Comparison of ENCODE assay signal across 14 cellular contexts in the genomic region with DNA sequence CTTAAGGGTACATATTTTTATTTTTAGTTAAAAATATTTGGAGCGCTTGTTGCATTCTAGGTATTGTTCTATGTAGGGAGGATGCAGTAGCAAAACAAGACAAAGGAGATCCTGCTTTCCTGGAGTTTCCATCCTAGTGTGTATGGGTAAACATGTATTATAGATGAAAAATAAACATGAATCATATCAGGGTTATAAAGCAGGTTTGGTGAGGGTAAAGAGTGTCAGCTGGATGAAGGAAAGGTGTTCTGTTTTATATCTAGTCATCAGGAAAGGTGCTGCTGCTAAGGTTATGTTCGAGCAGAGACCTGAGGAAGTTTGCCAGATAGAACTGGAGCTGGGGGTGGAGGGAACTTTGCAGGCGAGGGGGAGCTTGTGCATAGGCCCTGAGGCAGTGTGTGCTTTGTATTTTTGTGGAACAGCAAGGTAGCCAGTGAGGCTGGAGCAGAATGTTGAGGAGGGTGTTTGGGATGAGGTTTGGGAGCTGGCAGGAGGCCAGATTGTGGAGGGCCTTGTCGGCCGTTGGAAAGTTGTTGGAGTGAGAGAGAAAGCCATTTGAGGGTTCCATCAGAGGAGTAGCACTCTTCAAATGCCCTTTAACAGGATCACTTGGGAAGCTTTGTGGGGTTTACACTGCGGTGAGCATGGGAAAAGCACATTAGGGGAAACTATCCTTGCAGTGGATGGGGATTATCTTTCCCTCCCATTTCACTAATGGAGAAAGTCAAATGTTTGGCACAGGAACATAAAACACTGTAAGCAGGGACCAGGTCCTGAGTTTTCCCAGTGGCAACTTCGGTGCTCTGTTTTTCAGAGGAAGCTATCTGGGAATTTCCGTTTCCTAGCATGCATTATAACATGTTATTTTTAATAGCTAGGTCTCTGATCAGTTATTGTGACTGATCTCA. TPM values are rescaled to one million over a fixed set of nuclear protein-coding genes. Genes with fewer than 3 reads are reported as not detected.
DNase-seq lines count a peak whose midpoint lies in the region; ATAC-seq, FAIRE-seq and TF ChIP-seq lines count a peak whose summit lies in the region.
"Had no signal": no experiment of that assay in that cellular context is flagged by ENCODE, and none has a peak within 500 bp of the region (broad histone marks: within the 10 kb centered on the region; RNA-seq: fewer than 3 reads in every experiment).

No MANE protein-coding gene starts in this region.

- peak overlapping the region; percentile 16 for H4K91ac ChIP-seq in H1 (replicated peaks; ENCODE audit: insufficient read length, low read length)

- no peak overlapping the region for H2BK120ac ChIP-seq in H1 (replicated peaks; ENCODE audit: low read depth, low read length)

- H3K27ac Mint-ChIP-seq in activated naive CD4-positive, alpha-beta T cell treated with anti-CD3 and anti-CD28 coated beads, Interleukin-2, amount 50 U/mL, for 24 hours = peak overlapping the region; percentile 26
- H3K27ac Mint-ChIP-seq in activated naive CD4-positive, alpha-beta T cell treated with anti-CD3 and anti-CD28 coated beads for 36 hours = no peak overlapping the region

- H4K8ac ChIP-seq in H1 (ENCODE audit: extremely low read depth, insufficient read depth, low read length) = no peak overlapping the region

- no peaks in the 10 kb centered on the region for H3K27me3 Mint-ChIP-seq in activated naive CD4-positive, alpha-beta T cell treated with anti-CD3 and anti-CD28 coated beads, Interleukin-2, amount 50 U/mL, for 24 hours
- H3K27me3 Mint-ChIP-seq in activated naive CD4-positive, alpha-beta T cell treated with anti-CD3 and anti-CD28 coated beads for 36 hours (ENCODE audit: low read depth) = no peaks in the 10 kb centered on the region

- H3K14ac ChIP-seq in H1 (ENCODE audit: insufficient read length) = no peak overlapping the region

- H2BK20ac ChIP-seq in H1 (ENCODE audit: low read length) = no peak overlapping the region

- ATAC-seq in HG02623 (IDR thresholded peaks at IDR 0.05; ENCODE audit: unreplicated experiment) = no peak
- ATAC-seq: GM12878, SK-N-SH treated with all-trans-retinoic acid at 6 μM for 48 hours had no signal

- no peak overlapping the region for H3K9ac ChIP-seq in H1 (replicated peaks in 1 of 4; ENCODE audit: extremely low read depth in 1 of 4, low read depth in 3 of 4, low read length in 3 of 4)

- no peak for DNase-seq in activated naive CD4-positive, alpha-beta T cell treated with anti-CD3 and anti-CD28 coated beads for 36 hours
- DNase-seq in NCI-H2107 treated with DMSO at 0.1 percent for 48 hours (lab: John Stamatoyannopoulos, UW; ENCODE audit: unreplicated experiment) (peak; percentile 36), H1 (ENCODE audit: low read depth in 1 of 2, low spot score in 2 of 2) (no peak), stomach (no peak), GM20000 (ENCODE audit: low spot score) (no peak), superior temporal gyrus (ENCODE audit: extremely low spot score) (no peak)
- DNase-seq: activated CD8-positive, alpha-beta memory T cell treated with anti-CD3 and anti-CD28 coated beads, Interleukin-2, amount 50 U/mL, for 48 hours; IMR-90; mesendoderm; NCI-H1436 had no signal

- TF ChIP-seq EP300 in H1 (IDR thresholded peaks at IDR 0.05; ENCODE audit: borderline replicate concordance in 1 of 2, low read depth in 2 of 2, low read length in 2 of 2) (no peak), stomach (IDR thresholded peaks at IDR 0.05) (no peak)

- H3K9me3 ChIP-seq in H1 (ENCODE audit: insufficient read depth in 2 of 2, low read depth in 1 of 2, low read length in 1 of 2) (no peaks in the 10 kb centered on the region), stomach (no peaks in the 10 kb centered on the region)

- H2BK15ac ChIP-seq in H1 (ENCODE audit: low read length) = peak overlapping the region; percentile 89; the same call in 1 of the 2 replicates

- peaks cover 7% of the 10 kb centered on the region for H3K79me1 ChIP-seq in H1 (ENCODE audit: low read depth, low read length)

- H3K27me3 ChIP-seq in H1 (replicated peaks in 1 of 4; ENCODE audit: control insufficient read depth in 3 of 4, extremely low read depth in 1 of 4, insufficient read depth in 3 of 4, low read length in 3 of 4) (no peaks in the 10 kb centered on the region), stomach (no peaks in the 10 kb centered on the region)

- CTCF ChIA-PET in activated naive CD4-positive, alpha-beta T cell treated with anti-CD3 and anti-CD28 coated beads for 36 hours (lab: Charles Lee) = interaction anchor here (0.9 to 1.6 kb wide), 3 partner anchors 9 to 49 kb away, joined by 3 to 4 read pairs (median 3); no protein-coding TSS in a partner anchor
- CTCF ChIA-PET in H1 (lab: Charles Lee; ENCODE audit: partially characterized antibody) = interaction anchor here (0.9 to 1.8 kb wide), 7 partner anchors 11 to 123 kb away, joined by 3 to 10 read pairs (median 4); no protein-coding TSS in a partner anchor

- intact Hi-C loops in activated naive CD4-positive, alpha-beta T cell treated with anti-CD3 and anti-CD28 coated beads for 36 hours (cut with micrococcal nuclease) = no loop called here
- intact Hi-C loops in stomach (cut with DNase I; ENCODE audit: low total_unique reads) = no loop called here

- no peak overlapping the region for H3K23ac ChIP-seq in H1 (ENCODE audit: insufficient read length)

- no peak overlapping the region for H3K4ac ChIP-seq in H1 (replicated peaks; ENCODE audit: insufficient read length, low read depth, low read length)

- no peak for TF ChIP-seq RAD21 in H1 (IDR thresholded peaks at IDR 0.05 in 1 of 2, conservative IDR thresholded peaks at IDR 0.05 in 1 of 2; ENCODE audit: low read depth in 2 of 2, low read length in 2 of 2)

- FAIRE-seq in H1 (lab: Jason Lieb, UNC) = no peak
- FAIRE-seq: GM12878 had no signal

- H3K36me3 ChIP-seq in H1 (ENCODE audit: control insufficient read depth in 2 of 4, insufficient read depth in 4 of 4, low read length in 3 of 4) (peaks cover 0 to 5% (median 0%) of the 10 kb centered on the region in 4 experiments; a peak in 2 of 8 replicates), stomach (no peaks in the 10 kb centered on the region)

- no peak overlapping the region for H2AK5ac ChIP-seq in H1 (ENCODE audit: low read depth, low read length)

- H3K79me2 ChIP-seq in H1 (ENCODE audit: control insufficient read depth in 1 of 2, insufficient read depth in 2 of 2, low read length in 2 of 2) = peaks cover 9 to 92% of the 10 kb centered on the region in 2 experiments; a peak in 3 of 4 replicates

- H3K4me1 ChIP-seq in H1 (replicated peaks in 1 of 4; ENCODE audit: control insufficient read depth in 3 of 4, insufficient read depth in 4 of 4, low read length in 3 of 4) = peaks cover 10 to 21% (median 18%) of the 10 kb centered on the region in 4 experiments
- H3K4me1 ChIP-seq in stomach = peaks cover 37 to 79% (median 57%) of the 10 kb centered on the region in 4 donors

- TF ChIP-seq POLR2A in H1 (IDR thresholded peaks at IDR 0.05; ENCODE audit: control extremely low read depth in 1 of 2, low read depth in 2 of 2, low read length in 2 of 2) (no peak), stomach (IDR thresholded peaks at IDR 0.05) (no peak)

- no peaks in the 10 kb centered on the region for H3K9me3 Mint-ChIP-seq in activated naive CD4-positive, alpha-beta T cell treated with anti-CD3 and anti-CD28 coated beads, Interleukin-2, amount 50 U/mL, for 24 hours
- no peaks in the 10 kb centered on the region for H3K9me3 Mint-ChIP-seq in activated naive CD4-positive, alpha-beta T cell treated with anti-CD3 and anti-CD28 coated beads for 36 hours

- peaks cover 42% of the 10 kb centered on the region for H3K4me1 Mint-ChIP-seq in activated naive CD4-positive, alpha-beta T cell treated with anti-CD3 and anti-CD28 coated beads, Interleukin-2, amount 50 U/mL, for 24 hours
- H3K4me1 Mint-ChIP-seq in activated naive CD4-positive, alpha-beta T cell treated with anti-CD3 and anti-CD28 coated beads for 36 hours (ENCODE audit: low read depth) = peaks cover 29% of the 10 kb centered on the region

- no peak overlapping the region for H2AFZ ChIP-seq in H1 (ENCODE audit: low read length)

- H3K18ac ChIP-seq in H1 (ENCODE audit: extremely low read depth, low read length) = 0 out of 2 replicates have a peak overlapping the region, but pooled peaks have one; percentile 85

- no peak overlapping the region for H4K5ac ChIP-seq in H1 (ENCODE audit: insufficient read length, low read depth, low read length)

- H3K27ac ChIP-seq in H1 (ENCODE audit: low read depth, low read length) = no peak overlapping the region
- H3K27ac ChIP-seq in stomach = peak overlapping the region in 3 of 5 donors; percentile 29 to 56 (median 41)

- no peak overlapping the region for H3K4me3 ChIP-seq in H1 (ENCODE audit: extremely low read depth in 1 of 4, insufficient read depth in 2 of 4, low read depth in 3 of 4, low read length in 4 of 4)
- no peak overlapping the region for H3K4me3 ChIP-seq in stomach
- H3K4me3 ChIP-seq: GM12878 had no signal

- TF ChIP-seq CTCF in H1 (IDR thresholded peaks at IDR 0.05; ENCODE audit: control extremely low read depth in 1 of 3, insufficient read depth in 1 of 3, low read depth in 1 of 3, low read length in 3 of 3) (no peak), stomach (IDR thresholded peaks at IDR 0.05) (no peak), GM20000 (IDR thresholded peaks at IDR 0.05; ENCODE audit: extremely low read depth, missing control alignments) (no peak)

- peak overlapping the region in 1 of 2 experiments; percentile 25; a peak in 1 of 4 replicates for H3K4me2 ChIP-seq in H1 (ENCODE audit: insufficient read depth in 1 of 2, low read depth in 2 of 2, low read length in 2 of 2)

- no peak overlapping the region for H2BK5ac ChIP-seq in H1 (ENCODE audit: low read depth, low read length)

- H3K23me2 ChIP-seq in H1 (ENCODE audit: low read depth, low read length) = no peaks in the 10 kb centered on the region

- H4K20me1 ChIP-seq in H1 (replicated peaks in 1 of 2; ENCODE audit: control insufficient read depth in 1 of 2, insufficient read depth in 2 of 2, low read length in 2 of 2) = peaks cover 0 to 6% of the 10 kb centered on the region in 2 experiments

- H2BK12ac ChIP-seq in H1 (ENCODE audit: low read depth, low read length) = no peak overlapping the region

- POLR2A ChIA-PET in H1 (lab: Charles Lee; ENCODE audit: partially characterized antibody) = interaction anchor here (0.6 to 3.2 kb wide), 8 partner anchors 11 to 203 kb away, joined by 3 to 13 read pairs (median 3); no protein-coding TSS in a partner anchor

- H3K56ac ChIP-seq in H1 (replicated peaks; ENCODE audit: insufficient read length, low read depth, low read length) = no peak overlapping the region

- 95% methylated on average over 8 of the region's 8 CpGs; no CpG with 5 or more reads in 1 of the 2 experiments for WGBS in H1 (ENCODE audit: extremely low coverage in 1 of 2, insufficient coverage in 1 of 2, insufficient read length in 1 of 2, insufficient replicate concordance in 2 of 2, low coverage in 1 of 2, low lambda C conversion rate in 2 of 2, missing lambda C conversion rate in 1 of 2), 2 experiments
- 44 to 53% (median 48%) methylated on average over 8 of the region's 8 CpGs for WGBS in stomach, 5 donors

- H3K4me3 Mint-ChIP-seq in activated naive CD4-positive, alpha-beta T cell treated with anti-CD3 and anti-CD28 coated beads, Interleukin-2, amount 50 U/mL, for 24 hours = no peak overlapping the region
- H3K4me3 Mint-ChIP-seq in activated naive CD4-positive, alpha-beta T cell treated with anti-CD3 and anti-CD28 coated beads for 36 hours = no peak overlapping the region

- peaks cover 3% of the 10 kb centered on the region for H3K36me3 Mint-ChIP-seq in activated naive CD4-positive, alpha-beta T cell treated with anti-CD3 and anti-CD28 coated beads, Interleukin-2, amount 50 U/mL, for 24 hours
- H3K36me3 Mint-ChIP-seq in activated naive CD4-positive, alpha-beta T cell treated with anti-CD3 and anti-CD28 coated beads for 36 hours (ENCODE audit: low read depth) = no peaks in the 10 kb centered on the region

RNA-seq across cellular contexts. Expression of a gene that starts 35.9 kb away (rescaled TPM):
- 10 to 100 TPM; 46.6 to 50.6 TPM for total RNA-seq in activated naive CD4-positive, alpha-beta T cell treated with anti-CD3 and anti-CD28 coated beads for 36 hours
- total RNA-seq in H1 (2021; fragmentation: NEBNext Ultra II Directional; extraction: Animal tissue kit (Norgen Biotek cat#: 25700)) = 85.4 and 85.5 TPM in 2 replicates
- polyA plus RNA-seq in H1 (2011; rRNA removed) (14.8 and 24.6 TPM in 2 replicates), stomach (10 to 100 TPM in 1 of 3 donors, 1 to 10 TPM in 2; 6.9 to 10.7 (median 7.1) TPM)
- 14.7 TPM for polyA plus RNA-seq in H1 (2011; cell fraction: cytosol; rRNA removed)
- 39.6 TPM for polyA plus RNA-seq in H1 (2011; cell fraction: nucleus; rRNA removed)
- 16.6 to 29.0 TPM (median 21.1 TPM) in 4 replicates for polyA plus RNA-seq in H1 (2012, experiment 1 of 2)
- 1.9 TPM for polyA plus RNA-seq in H1 (2012, experiment 2 of 2)
- 29.1 TPM for polyA plus RNA-seq in H1 (2013, experiment 1 of 2)
- polyA plus RNA-seq in H1 (2013, experiment 2 of 2) = 29.0 TPM
- 104 and 106 TPM in 2 replicates for polyA minus RNA-seq in H1 (2011; rRNA and poly(A)+ RNA removed)
- polyA minus RNA-seq in H1 (2011; cell fraction: cytosol; rRNA and poly(A)+ RNA removed) = 44.7 TPM
- polyA minus RNA-seq in H1 (2011; cell fraction: nucleus; rRNA and poly(A)+ RNA removed) = 152 TPM
- total RNA-seq in stomach = 100 to 1,000 TPM in 1 of 5 donors, 10 to 100 TPM in 4; 57.5 to 177 (median 78.5) TPM
